13 cellular contexts compared by ENCODE assay signal in genomic region chr14:92780444-92780843, GRCh38. TPM values are rescaled to one million over a fixed set of nuclear protein-coding genes. Genes with fewer than 3 reads are reported as not detected.
DNase-seq lines count a peak whose midpoint lies in the region; ATAC-seq, FAIRE-seq and TF ChIP-seq lines count a peak whose summit lies in the region.
"Had no signal": no experiment of that assay in that cellular context is flagged by ENCODE, and none has a peak within 500 bp of the region (broad histone marks: within the 10 kb centered on the region; RNA-seq: fewer than 3 reads in every experiment).

No MANE protein-coding gene starts in this region.

- no peak overlapping the region for H3K4me3 Mint-ChIP-seq in astrocyte (ENCODE audit: unreplicated experiment)
- H3K4me3 Mint-ChIP-seq in GM23338, result no peak overlapping the region

- H4K20me1 ChIP-seq in astrocyte (ENCODE audit: insufficient read depth, low read length), result no peaks in the 10 kb centered on the region
- H4K20me1 ChIP-seq in osteoblast (ENCODE audit: insufficient read depth, low read length), result no peaks in the 10 kb centered on the region
- H4K20me1 ChIP-seq in GM23338 (replicated peaks; ENCODE audit: insufficient read depth), result no peaks in the 10 kb centered on the region

- no peak overlapping the region for H3K9ac ChIP-seq in astrocyte (ENCODE audit: low read length)

- H3K9me2 ChIP-seq in GM23338 (ENCODE audit: insufficient read depth), result peaks cover 5% of the 10 kb centered on the region; the same call in 1 of the 2 replicates

- H2AFZ ChIP-seq in astrocyte (ENCODE audit: low read depth, low read length) (no peak overlapping the region), osteoblast (ENCODE audit: low read length) (no peak overlapping the region), GM23338 (no peak overlapping the region)

- H3K27ac ChIP-seq in astrocyte (ENCODE audit: low read depth, low read length), result no peak overlapping the region
- peak overlapping the region; percentile 5 for H3K27ac ChIP-seq in osteoblast (ENCODE audit: low read depth, low read length)
- H3K27ac ChIP-seq in GM23338 (ENCODE audit: low read depth), result no peak overlapping the region
- H3K27ac ChIP-seq: adrenal gland, SJCRH30 had no signal

- H3K27me3 ChIP-seq in astrocyte (ENCODE audit: insufficient read depth, low read length) (no peaks in the 10 kb centered on the region), osteoblast (ENCODE audit: insufficient read depth, low read length) (no peaks in the 10 kb centered on the region), GM23338 (ENCODE audit: insufficient read depth) (no peaks in the 10 kb centered on the region)
- H3K27me3 ChIP-seq: adrenal gland, SJCRH30 had no signal

- H3K4me1 Mint-ChIP-seq in astrocyte (ENCODE audit: low read depth, unreplicated experiment) (peaks cover 14% of the 10 kb centered on the region), GM23338 (0 out of 3 replicates have a peak, but pooled peaks cover 5% of the 10 kb centered on the region)

- H3K36me3 Mint-ChIP-seq in astrocyte (ENCODE audit: low read depth, unreplicated experiment) (no peaks in the 10 kb centered on the region), GM23338 (ENCODE audit: low read depth) (no peaks in the 10 kb centered on the region)

- H3K79me2 ChIP-seq in astrocyte (ENCODE audit: insufficient read depth, low read length) (no peaks in the 10 kb centered on the region), osteoblast (ENCODE audit: insufficient read depth, low read length) (no peaks in the 10 kb centered on the region), GM23338 (replicated peaks; ENCODE audit: insufficient read depth) (no peaks in the 10 kb centered on the region)

- no peaks in the 10 kb centered on the region for H3K36me3 ChIP-seq in astrocyte (ENCODE audit: insufficient read depth, low read length)
- no peaks in the 10 kb centered on the region for H3K36me3 ChIP-seq in osteoblast (ENCODE audit: insufficient read depth, low read length)
- no peaks in the 10 kb centered on the region for H3K36me3 ChIP-seq in GM23338 (ENCODE audit: insufficient read depth)
- H3K36me3 ChIP-seq: adrenal gland, SJCRH30 had no signal

- H3K4me3 ChIP-seq in astrocyte (ENCODE audit: insufficient read depth, low read depth, low read length) (no peak overlapping the region), osteoblast (ENCODE audit: insufficient read depth, low read length) (no peak overlapping the region), GM23338 (no peak overlapping the region)
- H3K4me3 ChIP-seq: adrenal gland, SJCRH30 had no signal

- DNase-seq in Daoy (ENCODE audit: low read depth) (peak; percentile 32), HTR-8/SVneo (ENCODE audit: insufficient read length, low spot score) (peak; percentile 20), astrocyte (ENCODE audit: low read depth) (peak; percentile 69), osteoblast (ENCODE audit: insufficient read length, low spot score, missing footprints) (peak; percentile 54), superior temporal gyrus (ENCODE audit: extremely low spot score) (no peak), GM23338 (ENCODE audit: low spot score) (no peak)
- no peak for DNase-seq in activated CD8-positive, alpha-beta memory T cell treated with anti-CD3 and anti-CD28 coated beads, Interleukin-2, amount 50 U/mL, for 4 hours
- DNase-seq: adrenal gland; NCI-H1048; NCI-H524; SJCRH30; stimulated activated CD8-positive, alpha-beta memory T cell treated with anti-CD3 and anti-CD28 coated beads, Interleukin-4, amount 100 ng/mL, for 48 hours had no signal

- H3K4me1 ChIP-seq in astrocyte (ENCODE audit: insufficient read depth, low read length), result peaks cover 12% of the 10 kb centered on the region
- peaks cover 12% of the 10 kb centered on the region for H3K4me1 ChIP-seq in osteoblast (ENCODE audit: insufficient read depth, low read length)
- H3K4me1 ChIP-seq in GM23338 (ENCODE audit: insufficient read depth), result no peaks in the 10 kb centered on the region
- H3K4me1 ChIP-seq: SJCRH30 had no signal

- H3K9me3 ChIP-seq in astrocyte (ENCODE audit: insufficient read depth, low read depth, low read length) (no peaks in the 10 kb centered on the region), osteoblast (ENCODE audit: low read depth, low read length) (no peaks in the 10 kb centered on the region)
- H3K9me3 ChIP-seq: adrenal gland, SJCRH30 had no signal

- no peaks in the 10 kb centered on the region for H3F3A ChIP-seq in GM23338 (replicated peaks; ENCODE audit: low read depth)

- no peak for FAIRE-seq in HTR-8/SVneo (lab: Jason Lieb, UNC)
- no peak for FAIRE-seq in astrocyte (lab: Jason Lieb, UNC)
- FAIRE-seq: endothelial cell of umbilical vein had no signal

- H3K27me3 Mint-ChIP-seq in astrocyte (ENCODE audit: low read depth, unreplicated experiment) (peaks cover 1% of the 10 kb centered on the region), GM23338 (ENCODE audit: insufficient read depth, low read depth, poor library complexity) (no peaks in the 10 kb centered on the region)

- TF ChIP-seq CTCF in astrocyte (IDR thresholded peaks at IDR 0.05; ENCODE audit: insufficient read depth, low read depth, low read length) (no peak), osteoblast (IDR thresholded peaks at IDR 0.05; ENCODE audit: extremely low read depth, low read depth, low read length) (no peak), GM23338 (conservative IDR thresholded peaks at IDR 0.05; ENCODE audit: low read depth in 2 of 2) (no peak)

- H3K4me2 ChIP-seq in astrocyte (ENCODE audit: low read length) (peak overlapping the region; percentile 23), osteoblast (ENCODE audit: insufficient read depth, low read length) (no peak overlapping the region), GM23338 (no peak overlapping the region)

- no peak for ATAC-seq in GM23338

- no peaks in the 10 kb centered on the region for H3K9me3 Mint-ChIP-seq in astrocyte (ENCODE audit: unreplicated experiment)
- H3K9me3 Mint-ChIP-seq in GM23338, result no peaks in the 10 kb centered on the region; the same call in 2 of the 3 replicates

- H3K27ac Mint-ChIP-seq in astrocyte (ENCODE audit: unreplicated experiment), result no peak overlapping the region
- no peak overlapping the region for H3K27ac Mint-ChIP-seq in GM23338

TF ChIP-seq in GM23338, 12 proteins besides CTCF, POLR2A, EP300 and RAD21 (continues in another document):
- TF ChIP-seq ZNF114 (CRISPR knock-in tag; IDR thresholded peaks at IDR 0.05) (no peak), NANOG (IDR thresholded peaks at IDR 0.05; ENCODE audit: borderline replicate concordance) (no peak), POLR2AphosphoS5 (IDR thresholded peaks at IDR 0.05; ENCODE audit: low read depth) (no peak), EZH2 (IDR thresholded peaks at IDR 0.05; ENCODE audit: low read depth, unreplicated experiment) (no peak), CREB1 (CRISPR knock-in tag; IDR thresholded peaks at IDR 0.05; ENCODE audit: low read depth) (no peak), JUNB (IDR thresholded peaks at IDR 0.05; ENCODE audit: unreplicated experiment) (no peak), STAT1 (IDR thresholded peaks at IDR 0.05; ENCODE audit: unreplicated experiment) (no peak)
- TF ChIP-seq, protein P1, sequence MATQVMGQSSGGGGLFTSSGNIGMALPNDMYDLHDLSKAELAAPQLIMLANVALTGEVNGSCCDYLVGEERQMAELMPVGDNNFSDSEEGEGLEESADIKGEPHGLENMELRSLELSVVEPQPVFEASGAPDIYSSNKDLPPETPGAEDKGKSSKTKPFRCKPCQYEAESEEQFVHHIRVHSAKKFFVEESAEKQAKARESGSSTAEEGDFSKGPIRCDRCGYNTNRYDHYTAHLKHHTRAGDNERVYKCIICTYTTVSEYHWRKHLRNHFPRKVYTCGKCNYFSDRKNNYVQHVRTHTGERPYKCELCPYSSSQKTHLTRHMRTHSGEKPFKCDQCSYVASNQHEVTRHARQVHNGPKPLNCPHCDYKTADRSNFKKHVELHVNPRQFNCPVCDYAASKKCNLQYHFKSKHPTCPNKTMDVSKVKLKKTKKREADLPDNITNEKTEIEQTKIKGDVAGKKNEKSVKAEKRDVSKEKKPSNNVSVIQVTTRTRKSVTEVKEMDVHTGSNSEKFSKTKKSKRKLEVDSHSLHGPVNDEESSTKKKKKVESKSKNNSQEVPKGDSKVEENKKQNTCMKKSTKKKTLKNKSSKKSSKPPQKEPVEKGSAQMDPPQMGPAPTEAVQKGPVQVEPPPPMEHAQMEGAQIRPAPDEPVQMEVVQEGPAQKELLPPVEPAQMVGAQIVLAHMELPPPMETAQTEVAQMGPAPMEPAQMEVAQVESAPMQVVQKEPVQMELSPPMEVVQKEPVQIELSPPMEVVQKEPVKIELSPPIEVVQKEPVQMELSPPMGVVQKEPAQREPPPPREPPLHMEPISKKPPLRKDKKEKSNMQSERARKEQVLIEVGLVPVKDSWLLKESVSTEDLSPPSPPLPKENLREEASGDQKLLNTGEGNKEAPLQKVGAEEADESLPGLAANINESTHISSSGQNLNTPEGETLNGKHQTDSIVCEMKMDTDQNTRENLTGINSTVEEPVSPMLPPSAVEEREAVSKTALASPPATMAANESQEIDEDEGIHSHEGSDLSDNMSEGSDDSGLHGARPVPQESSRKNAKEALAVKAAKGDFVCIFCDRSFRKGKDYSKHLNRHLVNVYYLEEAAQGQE (IDR thresholded peaks at IDR 0.05; ENCODE audit: unreplicated experiment), result no peak

RNA-seq across cellular contexts. Expression of gene GOLGA5, which starts 13.7 kb away (rescaled TPM):
- 35.5 and 42.6 TPM in 2 replicates for total RNA-seq in Daoy (2014; rRNA removed; shearing (Covaris generic))
- total RNA-seq in astrocyte (43.1 and 49.4 TPM in 2 replicates), osteoblast (73.1 and 76.6 TPM in 2 replicates)
- 30.2 and 31.1 TPM in 2 replicates for total RNA-seq in GM23338 (2014; rRNA removed; shearing (Covaris generic))
- 26.2 and 28.6 TPM in 2 replicates for polyA plus RNA-seq in GM23338 (2016; fragmentation: Nextera tagmentation; extraction: Ambion mirVana)

RNA-seq across cellular contexts. Expression of gene LGMN, which starts 32.0 kb away (rescaled TPM):
- 66.5 and 92.5 TPM in 2 replicates for total RNA-seq in Daoy (2014; rRNA removed; shearing (Covaris generic))
- total RNA-seq in astrocyte (232 and 278 TPM in 2 replicates), osteoblast (67.5 and 89.4 TPM in 2 replicates)
- 83.5 and 120 TPM in 2 replicates for total RNA-seq in GM23338 (2014; rRNA removed; shearing (Covaris generic))
- 60.0 and 62.9 TPM in 2 replicates for polyA plus RNA-seq in GM23338 (2016; fragmentation: Nextera tagmentation; extraction: Ambion mirVana)

Comparison
In these comparisons a context has a peak if more than half of its experiments do, and no peak if none do; other contexts are left out.
1. DNase-seq: peak in Daoy (single experiment), HTR-8/SVneo (single experiment), astrocyte (single experiment) and osteoblast (single experiment); none in superior temporal gyrus (single experiment), activated CD8-positive, alpha-beta memory T cell treated with anti-CD3 and anti-CD28 coated beads, Interleukin-2, amount 50 U/mL, for 4 hours (single experiment) and GM23338 (single experiment).